In genomic region chr15:89728254-89728653, GRCh38 we compare ENCODE assay signal across 19 cellular contexts. TPM values are rescaled to one million over a fixed set of nuclear protein-coding genes. Genes with fewer than 3 reads are reported as not detected.
DNase-seq lines count a peak whose midpoint lies in the region; ATAC-seq and TF ChIP-seq lines count a peak whose summit lies in the region.
"Had no signal": no experiment of that assay in that cellular context is flagged by ENCODE, and none has a peak within 500 bp of the region (broad histone marks: within the 10 kb centered on the region; RNA-seq: fewer than 3 reads in every experiment).

No MANE protein-coding gene starts in this region.

- in situ Hi-C loops in GM23248 (cut with MboI), result no loop called here

- no peak overlapping the region for H3K9ac ChIP-seq in GM23248

- no peaks in the 10 kb centered on the region for H3K9me2 ChIP-seq in GM23248 (ENCODE audit: insufficient read depth)

- peak; percentile 87 to 89 for ATAC-seq in right cardiac atrium
- no peak for ATAC-seq in esophagus mucosa
- no peak for ATAC-seq in HG03159 (IDR thresholded peaks at IDR 0.05; ENCODE audit: unreplicated experiment)
- ATAC-seq: HCT116 had no signal

- H3F3A ChIP-seq in GM23248 (ENCODE audit: insufficient read depth), result no peaks in the 10 kb centered on the region

- peaks cover 11% of the 10 kb centered on the region for H3K27me3 ChIP-seq in GM23248 (replicated peaks; ENCODE audit: insufficient read depth)
- no peaks in the 10 kb centered on the region for H3K27me3 ChIP-seq in right cardiac atrium (ENCODE audit: control insufficient read depth, insufficient read depth)
- peaks cover 0 to 7% (median 0%) of the 10 kb centered on the region in 7 donors for H3K27me3 ChIP-seq in spleen (replicated peaks in 1 of 7)
- H3K27me3 ChIP-seq: BE2C had no signal

- DNase-seq in GM23248 (peak; percentile 42), astrocyte of the hippocampus (ENCODE audit: low read depth, low spot score) (peak; percentile 66), right cardiac atrium (no peak), skeletal muscle cell (ENCODE audit: low read depth) (peak; percentile 76), cortex of kidney (lab: John Stamatoyannopoulos, UW) (no peak), spleen (no peak)
- DNase-seq: activated CD4-positive, alpha-beta T cell treated with anti-CD3 and anti-CD28 coated beads for 1 hour; activated CD8-positive, alpha-beta memory T cell treated with anti-CD3 and anti-CD28 coated beads, Interleukin-2, amount 50 U/mL, for 4 hours; activated gamma-delta T cell treated with Interleukin-2 at 50 U/mL for 16 hours; BE2C; esophagus squamous epithelium; NCI-H2029; NCI-H510A treated with DMSO at 0.1 percent for 48 hours; retina had no signal

- 0 out of 2 replicates have a peak overlapping the region, but pooled peaks have one; percentile 29 for H2AFZ ChIP-seq in GM23248

- no peak overlapping the region for H3K27ac ChIP-seq in GM23248
- H3K27ac ChIP-seq in right cardiac atrium (ENCODE audit: low read length), result no peak overlapping the region
- peak overlapping the region in 4 of 8 donors; percentile 8 to 47 (median 37) for H3K27ac ChIP-seq in spleen

- no peak overlapping the region for H3K4me3 ChIP-seq in GM23248
- H3K4me3 ChIP-seq in right cardiac atrium (ENCODE audit: low read length), result no peak overlapping the region
- no peak overlapping the region for H3K4me3 ChIP-seq in skeletal muscle cell (ENCODE audit: low read depth, low read length)
- H3K4me3 ChIP-seq in spleen, result no peak overlapping the region
- H3K4me3 ChIP-seq: esophagus squamous epithelium had no signal

- H3K9me3 ChIP-seq in GM23248 (ENCODE audit: low read depth) (no peaks in the 10 kb centered on the region), right cardiac atrium (ENCODE audit: control insufficient read depth, low read length) (no peaks in the 10 kb centered on the region), spleen (peaks cover 0 to 16% (median 9%) of the 10 kb centered on the region in 8 donors)
- H3K9me3 ChIP-seq: BE2C had no signal

- no peak overlapping the region for H3K4me2 ChIP-seq in GM23248 (ENCODE audit: unreplicated experiment)

- no peak for TF ChIP-seq POLR2A in spleen (IDR thresholded peaks at IDR 0.05)

- H3K36me3 ChIP-seq in GM23248 (ENCODE audit: low read depth) (no peaks in the 10 kb centered on the region), spleen (no peaks in the 10 kb centered on the region)
- H3K36me3 ChIP-seq: BE2C, esophagus squamous epithelium had no signal

- H3K4me1 ChIP-seq in GM23248 (ENCODE audit: insufficient read depth), result no peaks in the 10 kb centered on the region
- no peaks in the 10 kb centered on the region for H3K4me1 ChIP-seq in right cardiac atrium (ENCODE audit: control insufficient read depth, insufficient read depth, low read length)
- no peaks in the 10 kb centered on the region for H3K4me1 ChIP-seq in spleen
- H3K4me1 ChIP-seq: BE2C had no signal

- WGBS in GM23248 (ENCODE audit: low coverage in 1 of 2, low lambda C conversion rate in 2 of 2, missing lambda C conversion rate in 2 of 2), 2 experiments, result 18 to 29% methylated on average over 2 of the region's 2 CpGs
- 9% methylated on average over 2 of the region's 2 CpGs for WGBS in right cardiac atrium
- 36 to 61% (median 47%) methylated on average over 2 of the region's 2 CpGs for WGBS in spleen, 5 donors

- intact Hi-C loops in right cardiac atrium (cut with DNase I) (no loop called here), spleen (cut with DNase I; ENCODE audit: low total_unique reads) (no loop called here)

- H4K20me1 ChIP-seq in GM23248 (ENCODE audit: insufficient read depth), result no peaks in the 10 kb centered on the region

- TF ChIP-seq CTCF in spleen (IDR thresholded peaks at IDR 0.05 in 8 of 11, conservative IDR thresholded peaks at IDR 0.05 in 3 of 11), result no peak

- no peaks in the 10 kb centered on the region for H3K79me2 ChIP-seq in GM23248 (ENCODE audit: insufficient read depth)

RNA-seq across cellular contexts. Expression of gene MESP1, which starts 22.8 kb away (rescaled TPM):
- not detected in 2 replicates for total RNA-seq in GM23248 (2014; rRNA removed; shearing (Covaris generic))
- polyA plus RNA-seq in GM23248 (2016; fragmentation: Nextera tagmentation; extraction: Ambion mirVana) (0.48 and 0.63 TPM in 2 replicates), right cardiac atrium (5.7 TPM), spleen (1 to 10 TPM in 1 of 3 donors, under 1 TPM in 2; 0.45 to 1.2 (median 0.61) TPM)
- total RNA-seq in right cardiac atrium (1 to 10 TPM; 3.4 to 8.3 (median 7.7) TPM), esophagus mucosa (0.44 TPM), spleen (1 to 10 TPM in 1 of 7 donors, under 1 TPM in 6; 0.19 to 1.0 (median 0.60) TPM)

RNA-seq across cellular contexts. Expression of gene WDR93, which starts 37.6 kb away (rescaled TPM):
- not detected in 2 replicates for total RNA-seq in GM23248 (2014; rRNA removed; shearing (Covaris generic))
- polyA plus RNA-seq in GM23248 (2016; fragmentation: Nextera tagmentation; extraction: Ambion mirVana), result 0.10 TPM in 1 of 2 replicates, not detected in the other
- not detected for total RNA-seq in right cardiac atrium
- polyA plus RNA-seq in right cardiac atrium, result 0.05 TPM
- total RNA-seq in esophagus mucosa, result not detected
- not detected for total RNA-seq in spleen
- under 1 TPM in 2 of 3 donors, not detected in 1; 0.09 to 0.11 TPM for polyA plus RNA-seq in spleen
- total RNA-seq: esophagus squamous epithelium, neural crest cell had no signal

RNA-seq across cellular contexts. Expression of gene PEX11A, which starts 37.7 kb away (rescaled TPM):
- 5.4 and 11.5 TPM in 2 replicates for total RNA-seq in GM23248 (2014; rRNA removed; shearing (Covaris generic))
- polyA plus RNA-seq in GM23248 (2016; fragmentation: Nextera tagmentation; extraction: Ambion mirVana) (5.3 and 6.1 TPM in 2 replicates), right cardiac atrium (8.8 TPM), spleen (1 to 10 TPM; 1.9 to 3.0 (median 2.6) TPM)
- total RNA-seq in right cardiac atrium (10 to 100 TPM in 1 of 4 donors, 1 to 10 TPM in 3; 8.8 to 10.3 (median 9.3) TPM), esophagus mucosa (3.5 TPM), spleen (1 to 10 TPM; 3.0 to 6.1 (median 4.3) TPM)

RNA-seq across cellular contexts. Expression of gene MESP2, which starts 47.9 kb away (rescaled TPM):
- total RNA-seq in GM23248 (2014; rRNA removed; shearing (Covaris generic)), result not detected in 2 replicates
- polyA plus RNA-seq in GM23248 (2016; fragmentation: Nextera tagmentation; extraction: Ambion mirVana) (not detected in 2 replicates), right cardiac atrium (0.61 TPM), spleen (under 1 TPM in 1 of 3 donors, not detected in 2; 0.05 TPM)
- total RNA-seq in right cardiac atrium (under 1 TPM in 3 of 4 donors, not detected in 1; 0.29 to 0.34 (median 0.29) TPM), esophagus mucosa (0.40 TPM), spleen (not detected)
- total RNA-seq: MCF 10A had no signal

RNA-seq across cellular contexts. Expression of gene PLIN1, which starts 49.1 kb away (rescaled TPM):
- total RNA-seq in GM23248 (2014; rRNA removed; shearing (Covaris generic)), result not detected in 2 replicates
- polyA plus RNA-seq in GM23248 (2016; fragmentation: Nextera tagmentation; extraction: Ambion mirVana), result not detected in 2 replicates
- total RNA-seq in right cardiac atrium, result 10 to 100 TPM in 1 of 4 donors, 1 to 10 TPM in 2, under 1 TPM in 1; 0.68 to 24.6 (median 1.7) TPM
- polyA plus RNA-seq in right cardiac atrium, result 38.8 TPM
- 0.32 TPM for total RNA-seq in esophagus mucosa
- 1 to 10 TPM in 3 of 7 donors, under 1 TPM in 4; 0.70 to 1.8 (median 0.91) TPM for total RNA-seq in spleen
- 1 to 10 TPM in 2 of 3 donors, under 1 TPM in 1; 0.61 to 1.4 (median 1.0) TPM for polyA plus RNA-seq in spleen

Comparison
In these comparisons a context has a peak if more than half of its experiments do, and no peak if none do; other contexts are left out.
1. DNase-seq: peak in GM23248 (single experiment), astrocyte of the hippocampus (single experiment) and skeletal muscle cell (single experiment); none in right cardiac atrium (0 of 3), cortex of kidney (single experiment) and spleen (single experiment).
2. ATAC-seq: peak in right cardiac atrium (2 of 2); none in esophagus mucosa (single experiment) and HG03159 (single experiment).